Comparison of ENCODE assay signal across 28 cellular contexts in genomic region chr12:65474831-65475230, GRCh38.
"Had no signal": no experiment of that assay in that cellular context is flagged by ENCODE, and none has a peak within 500 bp of the region (broad histone marks: within the 10 kb centered on the region; RNA-seq: fewer than 3 reads in every experiment).

No MANE protein-coding gene starts in this region.

- ATAC-seq: naive thymus-derived CD8-positive, alpha-beta T cell; natural killer cell treated with Interleukin-12 subunit alpha and Interleukin-12 subunit beta and Interleukin-15 and Interleukin-18, amount 100 ng/mL, for 72 hours; pancreas; psoas muscle; sciatic nerve; stimulated activated memory B cell treated with anti-CD40 and anti-IgM and Interleukin-4, amounts not matched to agents 10 μg/mL and 1 μg/mL and 100 μg/mL, for 72 hours; stimulated activated naive CD8-positive, alpha-beta T cell treated with anti-CD3 and anti-CD28 coated beads, Interleukin-15, amount 100 ng/mL, for 72 hours; stimulated activated naive CD8-positive, alpha-beta T cell treated with anti-CD3 and anti-CD28 coated beads, Interleukin-15, Interleukin-2, amounts not matched to agents 100 U/mL and 50 U/mL, for 24 hours; upper lobe of right lung had no signal

- H3K9me3 ChIP-seq: neutrophil, pancreas, psoas muscle, spleen, suprapubic skin, testis, tibial artery, transverse colon, upper lobe of right lung, uterus had no signal

- H3K4me1 ChIP-seq: pancreas, psoas muscle, spleen, suprapubic skin, testis, tibial artery, transverse colon, upper lobe of right lung, uterus had no signal

- DNase-seq: naive thymus-derived CD8-positive, alpha-beta T cell; nephron progenitor cell; nucleus accumbens; pancreas; psoas muscle; right cardiac atrium; spleen; stimulated activated CD4-positive, alpha-beta T cell treated with anti-CD3 and anti-CD28 coated beads, Interleukin-12 subunit alpha, Interleukin-12 subunit beta, amount 100 ng/mL, for 4 hours; stimulated activated CD4-positive, alpha-beta T cell treated with anti-CD3 and anti-CD28 coated beads, Interleukin-1b, Interleukin-23, amount 100 ng/mL, for 48 hours; stimulated activated CD4-positive, alpha-beta T cell treated with anti-CD3 and anti-CD28 coated beads, Interleukin-4, amount 100 ng/mL, for 1 hour; stimulated activated CD4-positive, alpha-beta T cell treated with anti-CD3 and anti-CD28 coated beads, Interleukin-4, amount 100 ng/mL, for 4 hours; stimulated activated CD8-positive, alpha-beta memory T cell treated with anti-CD3 and anti-CD28 coated beads, Interleukin-4, amount 100 ng/mL, for 48 hours; stimulated activated naive CD4-positive, alpha-beta T cell; stimulated activated naive CD8-positive, alpha-beta T cell treated with anti-CD3 and anti-CD28 coated beads, Interleukin-15, amount 100 ng/mL, for 72 hours; stimulated activated naive CD8-positive, alpha-beta T cell treated with anti-CD3 and anti-CD28 coated beads, Interleukin-15, Interleukin-2, amounts not matched to agents 100 U/mL and 50 U/mL, for 24 hours; substantia nigra; testis; tibial artery; transverse colon; upper lobe of right lung; uterus had no signal

- H3K27me3 ChIP-seq: neutrophil, pancreas, spleen, suprapubic skin, testis, tibial artery, transverse colon, upper lobe of right lung, uterus had no signal

- H3K4me3 ChIP-seq: pancreas, psoas muscle, skin epidermis, smooth muscle cell, spleen, suprapubic skin, testis, tibial artery, transverse colon, upper lobe of right lung, uterus had no signal

- H3K4me2 ChIP-seq: smooth muscle cell had no signal

- H3K27ac ChIP-seq: neutrophil, pancreas, psoas muscle, skin epidermis, spleen, suprapubic skin, testis, tibial artery, transverse colon, upper lobe of right lung, uterus had no signal

- H3K36me3 ChIP-seq: neutrophil, pancreas, spleen, suprapubic skin, tibial artery, transverse colon, upper lobe of right lung, uterus had no signal

- FAIRE-seq: pancreas had no signal
